ENCODE assay signal across 1 cellular context in the genomic region with DNA sequence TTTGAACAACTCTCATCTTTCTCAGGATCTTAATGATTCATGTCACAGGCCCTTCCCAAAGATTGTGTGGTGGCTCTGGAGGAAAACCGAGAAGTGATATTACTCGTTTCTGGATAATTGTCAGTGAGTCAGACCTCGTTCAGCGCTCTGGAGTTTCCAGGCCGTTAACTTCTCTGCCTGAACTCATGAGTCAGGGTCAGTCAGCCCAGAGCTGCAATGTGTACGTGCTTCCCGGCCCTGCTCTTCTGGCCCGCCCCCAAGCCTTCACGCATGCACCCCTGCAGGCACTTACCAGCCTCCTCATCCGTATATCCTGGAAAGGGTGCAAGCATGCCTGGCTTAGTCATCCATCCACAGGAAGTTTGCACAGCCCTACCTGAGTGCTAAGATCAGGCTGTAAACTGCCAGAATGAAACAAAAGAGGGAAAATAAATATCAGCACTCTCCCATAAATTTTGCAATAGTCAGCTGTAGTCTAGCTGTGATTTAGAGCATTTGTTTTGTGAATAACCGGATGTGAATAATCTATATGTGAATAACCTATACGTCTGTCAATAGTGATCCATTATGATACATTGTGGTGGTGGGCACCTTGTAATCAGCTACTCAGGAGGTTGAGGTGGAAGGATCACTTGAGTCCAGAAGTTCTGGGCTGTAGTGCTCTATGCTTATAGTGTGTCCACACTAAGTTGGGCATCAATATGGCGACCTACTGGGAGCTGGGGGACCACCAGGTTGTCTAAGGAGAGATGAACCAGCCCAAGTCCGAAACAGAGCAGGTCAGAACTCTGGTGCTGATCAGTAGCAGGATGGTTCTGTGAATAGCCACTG.
TF ChIP-seq lines count a peak whose summit lies in the region.

No MANE protein-coding gene starts in this region.

TF ChIP-seq in A549, 52 proteins besides CTCF, POLR2A, EP300 and RAD21 (continued from another document):
- TF ChIP-seq RARB (CRISPR knock-in tag; IDR thresholded peaks at IDR 0.05) = peak; percentile 70; the same call in 1 of the 2 replicates
TF ChIP-seq in A549: peak in this region for 19.
